Comparison of ENCODE assay signal across 13 cellular contexts in genomic region chr14:34199585-34199984, GRCh38.
DNase-seq lines count a peak whose midpoint lies in the region; ATAC-seq lines count a peak whose summit lies in the region.
"Had no signal": no experiment of that assay in that cellular context is flagged by ENCODE, and none has a peak within 500 bp of the region (broad histone marks: within the 10 kb centered on the region; RNA-seq: fewer than 3 reads in every experiment).

No MANE protein-coding gene starts in this region.

- no peak for ATAC-seq in HG03460 (IDR thresholded peaks at IDR 0.05; ENCODE audit: unreplicated experiment)
- no peak for ATAC-seq in HG02588 (IDR thresholded peaks at IDR 0.05; ENCODE audit: unreplicated experiment)
- ATAC-seq: activated CD8-positive, alpha-beta memory T cell treated with anti-CD3 and anti-CD28 coated beads, Interleukin-2, amount 10 ng/mL, durations not matched to agents 7 days and 5 days had no signal

- peaks cover 4% of the 10 kb centered on the region for H3K9me3 Mint-ChIP-seq in activated T-cell treated with anti-CD3 and anti-CD28 coated beads, Interleukin-2, amount 50 U/mL, for 24 hours
- no peaks in the 10 kb centered on the region for H3K9me3 Mint-ChIP-seq in stimulated activated naive CD8-positive, alpha-beta T cell treated with anti-CD3 and anti-CD28 coated beads, Interleukin-15, Interleukin-2, amounts not matched to agents 100 ng/mL and 50 ng/mL, for 24 hours

- peak; percentile 51 for DNase-seq in activated naive CD4-positive, alpha-beta T cell treated with Interleukin-2 at 50 U/mL for 16 hours
- DNase-seq in activated naive CD4-positive, alpha-beta T cell (lab: John Stamatoyannopoulos, UW): no peak
- DNase-seq in activated T-cell treated with anti-CD3 and anti-CD28 coated beads, Interleukin-2, amount 50 U/mL, for 24 hours: no peak
- DNase-seq in fibroblast of the conjunctiva (ENCODE audit: low read depth) (peak; percentile 13), NCI-H1694 treated with DMSO at 0.1 percent for 48 hours (lab: John Stamatoyannopoulos, UW) (no peak)
- DNase-seq: activated CD8-positive, alpha-beta memory T cell treated with anti-CD3 and anti-CD28 coated beads, Interleukin-2, amount 10 ng/mL, durations not matched to agents 7 days and 5 days; NCI-H1436 treated with DMSO at 0.1 percent for 48 hours; spleen; SW 1271 had no signal

- H3K27ac Mint-ChIP-seq in activated T-cell treated with anti-CD3 and anti-CD28 coated beads, Interleukin-2, amount 50 U/mL, for 24 hours: peak overlapping the region; percentile 53
- H3K27ac Mint-ChIP-seq in stimulated activated naive CD8-positive, alpha-beta T cell treated with anti-CD3 and anti-CD28 coated beads, Interleukin-15, Interleukin-2, amounts not matched to agents 100 ng/mL and 50 ng/mL, for 24 hours: peak overlapping the region; percentile 76
- H3K27ac Mint-ChIP-seq: activated CD8-positive, alpha-beta memory T cell treated with anti-CD3 and anti-CD28 coated beads, Interleukin-2, amount 10 ng/mL, durations not matched to agents 7 days and 5 days had no signal

- H3K4me1 Mint-ChIP-seq in activated T-cell treated with anti-CD3 and anti-CD28 coated beads, Interleukin-2, amount 50 U/mL, for 24 hours (ENCODE audit: low read depth): peaks cover 48% of the 10 kb centered on the region
- peaks cover 39% of the 10 kb centered on the region for H3K4me1 Mint-ChIP-seq in stimulated activated naive CD8-positive, alpha-beta T cell treated with anti-CD3 and anti-CD28 coated beads, Interleukin-15, Interleukin-2, amounts not matched to agents 100 ng/mL and 50 ng/mL, for 24 hours (ENCODE audit: low read depth)

- H3K4me3 Mint-ChIP-seq in activated T-cell treated with anti-CD3 and anti-CD28 coated beads, Interleukin-2, amount 50 U/mL, for 24 hours: no peak overlapping the region
- H3K4me3 Mint-ChIP-seq in stimulated activated naive CD8-positive, alpha-beta T cell treated with anti-CD3 and anti-CD28 coated beads, Interleukin-15, Interleukin-2, amounts not matched to agents 100 ng/mL and 50 ng/mL, for 24 hours: no peak overlapping the region
- H3K4me3 Mint-ChIP-seq: activated CD8-positive, alpha-beta memory T cell treated with anti-CD3 and anti-CD28 coated beads, Interleukin-2, amount 10 ng/mL, durations not matched to agents 7 days and 5 days; neural crest cell had no signal

- no peaks in the 10 kb centered on the region for H3K36me3 Mint-ChIP-seq in activated T-cell treated with anti-CD3 and anti-CD28 coated beads, Interleukin-2, amount 50 U/mL, for 24 hours (ENCODE audit: low read depth)
- H3K36me3 Mint-ChIP-seq in stimulated activated naive CD8-positive, alpha-beta T cell treated with anti-CD3 and anti-CD28 coated beads, Interleukin-15, Interleukin-2, amounts not matched to agents 100 ng/mL and 50 ng/mL, for 24 hours (ENCODE audit: low read depth): no peaks in the 10 kb centered on the region
- H3K36me3 Mint-ChIP-seq: activated CD8-positive, alpha-beta memory T cell treated with anti-CD3 and anti-CD28 coated beads, Interleukin-2, amount 10 ng/mL, durations not matched to agents 7 days and 5 days had no signal

- peaks cover 8% of the 10 kb centered on the region for H3K27me3 Mint-ChIP-seq in activated T-cell treated with anti-CD3 and anti-CD28 coated beads, Interleukin-2, amount 50 U/mL, for 24 hours
- H3K27me3 Mint-ChIP-seq in stimulated activated naive CD8-positive, alpha-beta T cell treated with anti-CD3 and anti-CD28 coated beads, Interleukin-15, Interleukin-2, amounts not matched to agents 100 ng/mL and 50 ng/mL, for 24 hours: peaks cover 26% of the 10 kb centered on the region

Comparison
In these comparisons a context has a peak if more than half of its experiments do, and no peak if none do; other contexts are left out.
1. DNase-seq: peak in activated naive CD4-positive, alpha-beta T cell treated with Interleukin-2 at 50 U/mL for 16 hours (single experiment) and fibroblast of the conjunctiva (single experiment); none in activated naive CD4-positive, alpha-beta T cell (0 of 4), activated T-cell treated with anti-CD3 and anti-CD28 coated beads, Interleukin-2, amount 50 U/mL, for 24 hours (single experiment) and NCI-H1694 treated with DMSO at 0.1 percent for 48 hours (single experiment).